In the genomic region with DNA sequence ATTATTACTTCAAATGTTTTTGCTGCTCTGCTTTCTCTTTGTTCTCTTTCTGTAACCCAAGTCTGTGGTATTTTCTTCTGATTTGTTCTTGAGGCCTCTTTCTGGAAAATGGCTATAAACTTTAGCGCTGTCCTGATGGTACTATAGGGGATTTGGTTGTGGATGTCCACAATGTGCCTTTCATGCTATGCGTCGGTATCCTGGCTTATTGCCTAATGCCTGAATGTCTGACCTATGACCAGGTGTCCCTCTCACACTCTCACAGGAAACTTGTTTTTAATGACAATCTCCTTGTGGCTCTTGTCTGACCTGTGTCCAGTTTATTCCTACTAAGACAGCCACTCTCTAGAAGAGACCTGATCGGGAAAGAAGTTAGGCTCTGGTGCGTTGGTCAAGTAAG, we compare ENCODE assay signal across 7 cellular contexts.
"Had no signal": no experiment of that assay in that cellular context is flagged by ENCODE, and none has a peak within 500 bp of the region (broad histone marks: within the 10 kb centered on the region; RNA-seq: fewer than 3 reads in every experiment).

No MANE protein-coding gene starts in this region.

- H3K36me3 Mint-ChIP-seq: IgD-negative memory B cell had no signal

- H3K27ac Mint-ChIP-seq: IgD-negative memory B cell had no signal

- DNase-seq: IMR-90, KBM-7, KG1 had no signal

- H3K4me3 ChIP-seq: K562 had no signal

- H3K27me3 Mint-ChIP-seq: IgD-negative memory B cell had no signal

- H3K9me3 Mint-ChIP-seq: IgD-negative memory B cell had no signal

- ATAC-seq: HepG2, K562 had no signal

- H3K27ac ChIP-seq: HL-60 had no signal

- H3K4me3 Mint-ChIP-seq: IgD-negative memory B cell had no signal
